ENCODE assay signal across 8 cellular contexts in genomic region chr9:87662808-87663528, GRCh38.
DNase-seq lines count a peak whose midpoint lies in the region; ATAC-seq and TF ChIP-seq lines count a peak whose summit lies in the region.

No MANE protein-coding gene starts in this region.

- H3F3A ChIP-seq in PC-3 (ENCODE audit: low read length, unreplicated experiment), result no peaks in the 10 kb centered on the region

- H3K27me3 ChIP-seq in PC-3 (ENCODE audit: low read length), result 0 out of 2 replicates have a peak, but pooled peaks cover 7% of the 10 kb centered on the region
- no peaks in the 10 kb centered on the region for H3K27me3 ChIP-seq in right cardiac atrium (ENCODE audit: control insufficient read depth, insufficient read depth)
- no peaks in the 10 kb centered on the region for H3K27me3 ChIP-seq in sigmoid colon

- no peak overlapping the region for H3K4me3 ChIP-seq in PC-3 (ENCODE audit: low read length)
- no peak overlapping the region for H3K4me3 ChIP-seq in right cardiac atrium (ENCODE audit: low read length)
- H3K4me3 ChIP-seq in sigmoid colon, result no peak overlapping the region

- H2AFZ ChIP-seq in PC-3 (ENCODE audit: low read length), result no peak overlapping the region

- intact Hi-C loops in Calu3 (cut with micrococcal nuclease; ENCODE audit: unreplicated experiment) (loop anchor here (2.0 to 5.0 kb wide), 3 partner anchors 66 to 326 kb away; no protein-coding TSS in a partner anchor), PC-3 (cut with micrococcal nuclease) (no loop called here), right cardiac atrium (cut with DNase I) (loop anchor here in 3 of 4 donors (1.0 to 5.0 kb wide), 3 partner anchors 321 to 326 kb away; no protein-coding TSS in a partner anchor), sigmoid colon (cut with DNase I) (loop anchor here (1.0 to 10.0 kb wide), 2 partner anchors 326 to 1248 kb away; no protein-coding TSS in a partner anchor)

- BruUV-seq in Calu3 (replicated peaks; lab: Mats Ljungman, UMichigan) (no TSS peak), PC-3 (replicated peaks; lab: Mats Ljungman, UMichigan) (no TSS peak)

- TF ChIP-seq POLR2A in sigmoid colon (IDR thresholded peaks at IDR 0.05), result no peak

- no peak overlapping the region for H3K4me2 ChIP-seq in PC-3 (ENCODE audit: low read length)

- H3K27ac ChIP-seq in PC-3 (ENCODE audit: low read length), result no peak overlapping the region
- no peak overlapping the region for H3K27ac ChIP-seq in right cardiac atrium (ENCODE audit: low read length)
- H3K27ac ChIP-seq in sigmoid colon, result no peak overlapping the region

- H3K4me3 Mint-ChIP-seq in Calu3 (ENCODE audit: low read depth, unreplicated experiment) (no peak overlapping the region), HFFc6 (no peak overlapping the region)

- DNase-seq in Calu3 (peak; percentile 87), HFFc6 (peak; percentile 37), PC-3 (peak; percentile 69), amniotic epithelial cell (ENCODE audit: low read depth) (peak; percentile 90), right cardiac atrium (peak; percentile 79 to 92 (median 91)), sigmoid colon (peak; percentile 86), DMS79 (lab: John Stamatoyannopoulos, UW) (no peak)

- TF ChIP-seq EP300 in sigmoid colon (IDR thresholded peaks at IDR 0.05), result no peak

- H3K9me3 ChIP-seq in PC-3 (ENCODE audit: low read length) (no peaks in the 10 kb centered on the region), right cardiac atrium (ENCODE audit: control insufficient read depth, low read length) (no peaks in the 10 kb centered on the region), sigmoid colon (peaks cover 0 to 6% (median 0%) of the 10 kb centered on the region in 4 donors)

- H3K4me1 ChIP-seq in PC-3 (ENCODE audit: insufficient read depth, low read length) (no peaks in the 10 kb centered on the region), right cardiac atrium (ENCODE audit: control insufficient read depth, insufficient read depth, low read length) (no peaks in the 10 kb centered on the region), sigmoid colon (peaks cover 0 to 18% (median 7%) of the 10 kb centered on the region in 4 donors)

- TF ChIP-seq CTCF in Calu3 (IDR thresholded peaks at IDR 0.05; ENCODE audit: unreplicated experiment) (peak; percentile 64), HFFc6 (IDR thresholded peaks at IDR 0.05) (peak; percentile 88), PC-3 (conservative IDR thresholded peaks at IDR 0.05; ENCODE audit: low read depth, low read length) (peak; percentile 74), sigmoid colon (IDR thresholded peaks at IDR 0.05) (peak; percentile 50 to 81 (median 69))

- 71% methylated on average over 11 of the region's 11 CpGs for WGBS in right cardiac atrium
- WGBS in sigmoid colon, 2 donors, result 47 to 71% methylated on average over 11 of the region's 11 CpGs

- H3K27me3 Mint-ChIP-seq in Calu3 (ENCODE audit: unreplicated experiment) (no peaks in the 10 kb centered on the region), HFFc6 (ENCODE audit: insufficient read depth) (peaks cover 3% of the 10 kb centered on the region; the same call in 1 of the 2 replicates)

- peak; percentile 59 for ATAC-seq in PC-3
- ATAC-seq in right cardiac atrium, result peak; percentile 70 to 85
- no peak for ATAC-seq in GM18511 (IDR thresholded peaks at IDR 0.05; ENCODE audit: unreplicated experiment)

- H3K9me3 Mint-ChIP-seq in Calu3 (ENCODE audit: low read depth, unreplicated experiment) (no peaks in the 10 kb centered on the region), HFFc6 (peaks cover 10% of the 10 kb centered on the region)

- CTCF ChIA-PET in Calu3 (lab: Charles Lee) (interaction anchor here (0.6 to 1.4 kb wide), 5 partner anchors 12 to 326 kb away, joined by 3 to 4 read pairs (median 3); no protein-coding TSS in a partner anchor), PC-3 (lab: Charles Lee) (no interaction called here)

- H3K9me2 ChIP-seq in PC-3 (replicated peaks; ENCODE audit: low read length), result no peaks in the 10 kb centered on the region

- H3K9ac ChIP-seq in PC-3 (ENCODE audit: low read length), result no peak overlapping the region

- no peaks in the 10 kb centered on the region for H3K79me2 ChIP-seq in PC-3 (ENCODE audit: low read length)

- peaks cover 22% of the 10 kb centered on the region for H3K4me1 Mint-ChIP-seq in Calu3 (ENCODE audit: low read depth, unreplicated experiment)
- peaks cover 7% of the 10 kb centered on the region for H3K4me1 Mint-ChIP-seq in HFFc6 (ENCODE audit: low read depth)

- POLR2A ChIA-PET in PC-3 (lab: Charles Lee; ENCODE audit: unreplicated experiment), result no interaction called here

- peaks cover 43% of the 10 kb centered on the region for H3K36me3 Mint-ChIP-seq in Calu3 (ENCODE audit: insufficient read depth, unreplicated experiment)
- H3K36me3 Mint-ChIP-seq in HFFc6 (ENCODE audit: low read depth), result no peaks in the 10 kb centered on the region

- H3K36me3 ChIP-seq in PC-3 (ENCODE audit: low read depth, low read length) (no peaks in the 10 kb centered on the region), sigmoid colon (peaks cover 0 to 66% (median 15%) of the 10 kb centered on the region in 4 donors)

- peak overlapping the region; percentile 47 for H3K27ac Mint-ChIP-seq in Calu3 (ENCODE audit: unreplicated experiment)
- no peak overlapping the region for H3K27ac Mint-ChIP-seq in HFFc6

- no peaks in the 10 kb centered on the region for H4K20me1 ChIP-seq in PC-3 (ENCODE audit: low read length)
